Comparison of ENCODE assay signal across 1 cellular context in the genomic region with DNA sequence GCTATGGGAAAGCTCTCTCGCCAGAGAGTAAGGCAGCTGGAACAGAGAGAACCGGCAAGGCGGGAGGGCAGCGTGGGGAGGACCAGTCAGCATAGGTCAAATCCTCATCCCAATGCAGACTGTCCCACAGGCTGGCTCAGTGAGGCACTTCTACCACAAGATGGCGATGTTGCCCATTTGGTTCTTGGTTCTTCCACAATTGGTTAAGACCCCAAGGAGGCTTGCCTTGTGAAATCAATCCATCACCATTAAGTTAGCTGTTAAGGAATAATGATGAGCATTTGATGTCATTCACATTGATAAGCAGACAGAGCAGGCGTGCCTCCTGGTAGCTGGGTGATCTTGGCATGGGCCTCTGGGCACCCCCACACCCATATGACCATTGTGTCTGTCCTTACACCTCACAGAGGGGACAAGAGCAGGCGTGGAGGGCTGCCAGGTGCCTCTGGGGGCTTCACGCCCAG.
TF ChIP-seq lines count a peak whose summit lies in the region.

No MANE protein-coding gene starts in this region.

TF ChIP-seq in K562, 482 proteins besides CTCF, POLR2A, EP300 and RAD21:
- TF ChIP-seq, protein P1, sequence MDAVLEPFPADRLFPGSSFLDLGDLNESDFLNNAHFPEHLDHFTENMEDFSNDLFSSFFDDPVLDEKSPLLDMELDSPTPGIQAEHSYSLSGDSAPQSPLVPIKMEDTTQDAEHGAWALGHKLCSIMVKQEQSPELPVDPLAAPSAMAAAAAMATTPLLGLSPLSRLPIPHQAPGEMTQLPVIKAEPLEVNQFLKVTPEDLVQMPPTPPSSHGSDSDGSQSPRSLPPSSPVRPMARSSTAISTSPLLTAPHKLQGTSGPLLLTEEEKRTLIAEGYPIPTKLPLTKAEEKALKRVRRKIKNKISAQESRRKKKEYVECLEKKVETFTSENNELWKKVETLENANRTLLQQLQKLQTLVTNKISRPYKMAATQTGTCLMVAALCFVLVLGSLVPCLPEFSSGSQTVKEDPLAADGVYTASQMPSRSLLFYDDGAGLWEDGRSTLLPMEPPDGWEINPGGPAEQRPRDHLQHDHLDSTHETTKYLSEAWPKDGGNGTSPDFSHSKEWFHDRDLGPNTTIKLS (IDR thresholded peaks at IDR 0.05; ENCODE audit: borderline replicate concordance, low read depth): no peak
- TF ChIP-seq TOE1 (IDR thresholded peaks at IDR 0.05; ENCODE audit: borderline replicate concordance) (no peak), TOE1 (CRISPR knock-in tag; IDR thresholded peaks at IDR 0.05; ENCODE audit: borderline replicate concordance, low read depth) (no peak), HDAC1 (IDR thresholded peaks at IDR 0.05) (no peak), EGR1 (conservative IDR thresholded peaks at IDR 0.05) (no peak), KLF13 (tag; IDR thresholded peaks at IDR 0.05; ENCODE audit: borderline replicate concordance, low read depth) (no peak), FOXO4 (CRISPR knock-in tag; IDR thresholded peaks at IDR 0.05) (no peak), ELK1 (CRISPR knock-in tag; IDR thresholded peaks at IDR 0.05) (no peak), MAZ (CRISPR knock-in tag; conservative IDR thresholded peaks at IDR 0.05 in 1 of 2, IDR thresholded peaks at IDR 0.05 in 1 of 2) (no peak), SNIP1 (IDR thresholded peaks at IDR 0.05; ENCODE audit: low read depth) (no peak), ZSCAN29 (IDR thresholded peaks at IDR 0.05) (no peak), BMI1 (IDR thresholded peaks at IDR 0.05; ENCODE audit: low read length) (no peak), RB1 (IDR thresholded peaks at IDR 0.05; ENCODE audit: low read depth) (peak; percentile 38; the same call in 1 of the 2 replicates), SMC3 (conservative IDR thresholded peaks at IDR 0.05; ENCODE audit: insufficient read depth, low read depth, low read length) (peak; percentile 51; the same call in 1 of the 2 replicates), RAD51 (IDR thresholded peaks at IDR 0.05; ENCODE audit: borderline replicate concordance, low read depth) (no peak), MCM2 (IDR thresholded peaks at IDR 0.05; ENCODE audit: low read depth) (no peak), MAFG (tag; conservative IDR thresholded peaks at IDR 0.05) (no peak), STAG1 (CRISPR knock-in tag; IDR thresholded peaks at IDR 0.05; ENCODE audit: borderline replicate concordance) (peak; percentile 40; the same call in 1 of the 2 replicates), TEAD2 (tag; IDR thresholded peaks at IDR 0.05) (no peak), CTBP1 (IDR thresholded peaks at IDR 0.05; ENCODE audit: borderline replicate concordance) (peak; percentile 36; the same call in 1 of the 2 replicates), E2F6 (IDR thresholded peaks at IDR 0.05; ENCODE audit: borderline replicate concordance in 1 of 2, extremely low read depth in 1 of 2, insufficient read depth in 1 of 2, insufficient read length in 1 of 2, low read depth in 1 of 2, low read length in 1 of 2, poor library complexity in 1 of 2, severe bottlenecking in 1 of 2) (no peak), JUND (IDR thresholded peaks at IDR 0.05; ENCODE audit: borderline replicate concordance, low read depth, low read length) (peak; percentile 28; the same call in 1 of the 2 replicates), JUND (tag; IDR thresholded peaks at IDR 0.05; ENCODE audit: borderline replicate concordance, low read depth, low read length) (no peak; the same call in 2 of the 3 replicates), SP2 (IDR thresholded peaks at IDR 0.05; ENCODE audit: extremely low read depth, low read depth, low read length, poor library complexity, severe bottlenecking) (no peak), ZKSCAN1 (IDR thresholded peaks at IDR 0.05; ENCODE audit: low read depth, low read length) (no peak), CBFA2T2 (conservative IDR thresholded peaks at IDR 0.05) (no peak), TARDBP (IDR thresholded peaks at IDR 0.05) (no peak), SMARCA4 (IDR thresholded peaks at IDR 0.05) (no peak), RCOR1 (IDR thresholded peaks at IDR 0.05; ENCODE audit: borderline replicate concordance in 1 of 2, low read depth in 2 of 2, low read length in 2 of 2) (0 out of 4 replicates have a peak, but pooled peaks of 1 of the 2 experiments have one; percentile 9), MIER1 (IDR thresholded peaks at IDR 0.05; ENCODE audit: low read depth) (no peak), NFXL1 (CRISPR knock-in tag; IDR thresholded peaks at IDR 0.05) (no peak), ZC3H4 (CRISPR knock-in tag; IDR thresholded peaks at IDR 0.05; ENCODE audit: borderline replicate concordance) (no peak), NFYB (IDR thresholded peaks at IDR 0.05; ENCODE audit: extremely low read depth, insufficient read length) (no peak), ZNF184 (CRISPR knock-in tag; IDR thresholded peaks at IDR 0.05) (no peak), REST (CRISPR knock-in tag; IDR thresholded peaks at IDR 0.05; ENCODE audit: low read depth) (no peak), DPF2 (IDR thresholded peaks at IDR 0.05) (no peak), JUN (IDR thresholded peaks at IDR 0.05; ENCODE audit: borderline replicate concordance, low read depth, low read length) (no peak), JUN (CRISPR knock-in tag; IDR thresholded peaks at IDR 0.05; ENCODE audit: borderline replicate concordance) (no peak), KLF6 (CRISPR knock-in tag; IDR thresholded peaks at IDR 0.05; ENCODE audit: borderline replicate concordance) (no peak), CEBPB (tag; IDR thresholded peaks at IDR 0.05) (no peak), E2F3 (CRISPR knock-in tag; IDR thresholded peaks at IDR 0.05) (no peak), PTTG1 (tag; IDR thresholded peaks at IDR 0.05; ENCODE audit: low read depth) (no peak), LCOR (CRISPR knock-in tag; IDR thresholded peaks at IDR 0.05) (no peak)
- TF ChIP-seq, protein P2, sequence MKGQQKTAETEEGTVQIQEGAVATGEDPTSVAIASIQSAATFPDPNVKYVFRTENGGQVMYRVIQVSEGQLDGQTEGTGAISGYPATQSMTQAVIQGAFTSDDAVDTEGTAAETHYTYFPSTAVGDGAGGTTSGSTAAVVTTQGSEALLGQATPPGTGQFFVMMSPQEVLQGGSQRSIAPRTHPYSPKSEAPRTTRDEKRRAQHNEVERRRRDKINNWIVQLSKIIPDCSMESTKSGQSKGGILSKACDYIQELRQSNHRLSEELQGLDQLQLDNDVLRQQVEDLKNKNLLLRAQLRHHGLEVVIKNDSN (CRISPR knock-in tag; IDR thresholded peaks at IDR 0.05): no peak
- TF ChIP-seq, protein P3, sequence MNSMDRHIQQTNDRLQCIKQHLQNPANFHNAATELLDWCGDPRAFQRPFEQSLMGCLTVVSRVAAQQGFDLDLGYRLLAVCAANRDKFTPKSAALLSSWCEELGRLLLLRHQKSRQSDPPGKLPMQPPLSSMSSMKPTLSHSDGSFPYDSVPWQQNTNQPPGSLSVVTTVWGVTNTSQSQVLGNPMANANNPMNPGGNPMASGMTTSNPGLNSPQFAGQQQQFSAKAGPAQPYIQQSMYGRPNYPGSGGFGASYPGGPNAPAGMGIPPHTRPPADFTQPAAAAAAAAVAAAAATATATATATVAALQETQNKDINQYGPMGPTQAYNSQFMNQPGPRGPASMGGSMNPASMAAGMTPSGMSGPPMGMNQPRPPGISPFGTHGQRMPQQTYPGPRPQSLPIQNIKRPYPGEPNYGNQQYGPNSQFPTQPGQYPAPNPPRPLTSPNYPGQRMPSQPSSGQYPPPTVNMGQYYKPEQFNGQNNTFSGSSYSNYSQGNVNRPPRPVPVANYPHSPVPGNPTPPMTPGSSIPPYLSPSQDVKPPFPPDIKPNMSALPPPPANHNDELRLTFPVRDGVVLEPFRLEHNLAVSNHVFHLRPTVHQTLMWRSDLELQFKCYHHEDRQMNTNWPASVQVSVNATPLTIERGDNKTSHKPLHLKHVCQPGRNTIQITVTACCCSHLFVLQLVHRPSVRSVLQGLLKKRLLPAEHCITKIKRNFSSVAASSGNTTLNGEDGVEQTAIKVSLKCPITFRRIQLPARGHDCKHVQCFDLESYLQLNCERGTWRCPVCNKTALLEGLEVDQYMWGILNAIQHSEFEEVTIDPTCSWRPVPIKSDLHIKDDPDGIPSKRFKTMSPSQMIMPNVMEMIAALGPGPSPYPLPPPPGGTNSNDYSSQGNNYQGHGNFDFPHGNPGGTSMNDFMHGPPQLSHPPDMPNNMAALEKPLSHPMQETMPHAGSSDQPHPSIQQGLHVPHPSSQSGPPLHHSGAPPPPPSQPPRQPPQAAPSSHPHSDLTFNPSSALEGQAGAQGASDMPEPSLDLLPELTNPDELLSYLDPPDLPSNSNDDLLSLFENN (IDR thresholded peaks at IDR 0.05; ENCODE audit: low read depth in 2 of 2, low read length in 2 of 2): no peak
- TF ChIP-seq, protein P4, sequence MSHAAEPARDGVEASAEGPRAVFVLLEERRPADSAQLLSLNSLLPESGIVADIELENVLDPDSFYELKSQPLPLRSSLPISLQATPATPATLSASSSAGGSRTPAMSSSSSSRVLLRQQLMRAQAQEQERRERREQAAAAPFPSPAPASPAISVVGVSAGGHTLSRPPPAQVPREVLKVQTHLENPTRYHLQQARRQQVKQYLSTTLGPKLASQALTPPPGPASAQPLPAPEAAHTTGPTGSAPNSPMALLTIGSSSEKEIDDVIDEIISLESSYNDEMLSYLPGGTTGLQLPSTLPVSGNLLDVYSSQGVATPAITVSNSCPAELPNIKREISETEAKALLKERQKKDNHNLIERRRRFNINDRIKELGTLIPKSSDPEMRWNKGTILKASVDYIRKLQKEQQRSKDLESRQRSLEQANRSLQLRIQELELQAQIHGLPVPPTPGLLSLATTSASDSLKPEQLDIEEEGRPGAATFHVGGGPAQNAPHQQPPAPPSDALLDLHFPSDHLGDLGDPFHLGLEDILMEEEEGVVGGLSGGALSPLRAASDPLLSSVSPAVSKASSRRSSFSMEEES (CRISPR knock-in tag; IDR thresholded peaks at IDR 0.05): no peak
- TF ChIP-seq, protein P5, sequence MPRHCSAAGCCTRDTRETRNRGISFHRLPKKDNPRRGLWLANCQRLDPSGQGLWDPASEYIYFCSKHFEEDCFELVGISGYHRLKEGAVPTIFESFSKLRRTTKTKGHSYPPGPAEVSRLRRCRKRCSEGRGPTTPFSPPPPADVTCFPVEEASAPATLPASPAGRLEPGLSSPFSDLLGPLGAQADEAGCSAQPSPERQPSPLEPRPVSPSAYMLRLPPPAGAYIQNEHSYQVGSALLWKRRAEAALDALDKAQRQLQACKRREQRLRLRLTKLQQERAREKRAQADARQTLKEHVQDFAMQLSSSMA (CRISPR knock-in tag; IDR thresholded peaks at IDR 0.05): no peak
